1 cellular context compared by ENCODE assay signal in the genomic region with DNA sequence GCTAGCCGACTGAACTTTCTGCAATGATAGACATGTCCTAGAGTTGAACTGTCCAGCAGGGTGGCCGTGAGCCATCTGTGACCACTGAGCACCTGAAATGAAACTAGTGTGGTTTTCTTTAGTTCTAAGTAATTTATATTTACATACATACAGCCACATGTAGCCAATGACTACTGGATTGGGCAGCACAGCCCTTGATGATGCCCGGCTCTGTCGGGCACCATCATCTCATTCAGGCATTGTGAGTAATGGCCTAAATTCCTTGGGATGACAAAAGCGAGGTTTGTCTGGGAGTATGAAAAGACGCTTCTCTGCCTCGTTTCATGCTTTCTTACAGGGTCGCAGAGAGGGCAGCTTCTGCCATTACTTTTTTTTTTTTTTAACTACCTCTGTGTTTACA.
TF ChIP-seq lines count a peak whose summit lies in the region.

No MANE protein-coding gene starts in this region.

TF ChIP-seq in GM12878, 131 proteins besides CTCF, POLR2A, EP300 and RAD21:
- no peak for TF ChIP-seq ELK1 (IDR thresholded peaks at IDR 0.05; ENCODE audit: low read depth, low read length)
- no peak for TF ChIP-seq ZNF207 (IDR thresholded peaks at IDR 0.05; ENCODE audit: borderline replicate concordance)
- no peak for TF ChIP-seq MTA3 (IDR thresholded peaks at IDR 0.05; ENCODE audit: borderline replicate concordance, low read length)
- TF ChIP-seq EED (IDR thresholded peaks at IDR 0.05; ENCODE audit: low read depth): no peak
- no peak for TF ChIP-seq CHD2 (IDR thresholded peaks at IDR 0.05; ENCODE audit: borderline replicate concordance, low read depth, low read length)
- TF ChIP-seq ZNF622 (IDR thresholded peaks at IDR 0.05): no peak
- TF ChIP-seq, protein P1, sequence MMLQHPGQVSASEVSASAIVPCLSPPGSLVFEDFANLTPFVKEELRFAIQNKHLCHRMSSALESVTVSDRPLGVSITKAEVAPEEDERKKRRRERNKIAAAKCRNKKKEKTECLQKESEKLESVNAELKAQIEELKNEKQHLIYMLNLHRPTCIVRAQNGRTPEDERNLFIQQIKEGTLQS (IDR thresholded peaks at IDR 0.05; ENCODE audit: borderline replicate concordance, extremely low read depth, low read depth, low read length): no peak
- TF ChIP-seq, protein P2, sequence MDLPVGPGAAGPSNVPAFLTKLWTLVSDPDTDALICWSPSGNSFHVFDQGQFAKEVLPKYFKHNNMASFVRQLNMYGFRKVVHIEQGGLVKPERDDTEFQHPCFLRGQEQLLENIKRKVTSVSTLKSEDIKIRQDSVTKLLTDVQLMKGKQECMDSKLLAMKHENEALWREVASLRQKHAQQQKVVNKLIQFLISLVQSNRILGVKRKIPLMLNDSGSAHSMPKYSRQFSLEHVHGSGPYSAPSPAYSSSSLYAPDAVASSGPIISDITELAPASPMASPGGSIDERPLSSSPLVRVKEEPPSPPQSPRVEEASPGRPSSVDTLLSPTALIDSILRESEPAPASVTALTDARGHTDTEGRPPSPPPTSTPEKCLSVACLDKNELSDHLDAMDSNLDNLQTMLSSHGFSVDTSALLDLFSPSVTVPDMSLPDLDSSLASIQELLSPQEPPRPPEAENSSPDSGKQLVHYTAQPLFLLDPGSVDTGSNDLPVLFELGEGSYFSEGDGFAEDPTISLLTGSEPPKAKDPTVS (IDR thresholded peaks at IDR 0.05; ENCODE audit: low read depth, low read length): no peak
- no peak for TF ChIP-seq JUND (IDR thresholded peaks at IDR 0.05; ENCODE audit: low read depth, low read length)
- no peak for TF ChIP-seq RAD51 (IDR thresholded peaks at IDR 0.05)
- no peak for TF ChIP-seq CREM (IDR thresholded peaks at IDR 0.05; ENCODE audit: low read depth)
